In genomic region chr7:116954443-116954838, GRCh38 we compare ENCODE assay signal across 8 cellular contexts. TPM values are rescaled to one million over a fixed set of nuclear protein-coding genes. Genes with fewer than 3 reads are reported as not detected.
A peak's percentile ranks its signal among the peaks of the same experiment; 100 is the strongest.
DNase-seq lines count a peak whose midpoint lies in the region; ATAC-seq, FAIRE-seq and TF ChIP-seq lines count a peak whose summit lies in the region.

No MANE protein-coding gene starts in this region.

- TF ChIP-seq CTCF in 22Rv1 (IDR thresholded peaks at IDR 0.05) (no peak), H9 (conservative IDR thresholded peaks at IDR 0.05) (no peak), astrocyte of the spinal cord (IDR thresholded peaks at IDR 0.05; ENCODE audit: low read depth, low read length) (no peak)

- no peaks in the 10 kb centered on the region for H4K20me1 ChIP-seq in H9 (ENCODE audit: control insufficient read depth, insufficient read depth, insufficient read length)

- no peak overlapping the region for H3K14ac ChIP-seq in H9 (ENCODE audit: insufficient read depth, low read length)

- no peaks in the 10 kb centered on the region for H3K79me1 ChIP-seq in H9 (ENCODE audit: insufficient read depth, low read depth, low read length, poor library complexity, severe bottlenecking)
- peaks cover 2% of the 10 kb centered on the region for H3K79me1 ChIP-seq in mesendoderm (ENCODE audit: low read length)

- H3K9ac ChIP-seq in H9 (ENCODE audit: extremely low read depth, insufficient read length, low read length): peak overlapping the region; percentile 80
- peak overlapping the region; percentile 93 for H3K9ac ChIP-seq in mesendoderm (ENCODE audit: low read length)

- H3K27ac ChIP-seq in 22Rv1 (peak overlapping the region; percentile 90; the same call in 1 of the 2 replicates), H9 (ENCODE audit: insufficient read length, low read depth, low read length) (no peak overlapping the region), mesendoderm (ENCODE audit: low read depth, low read length) (peak overlapping the region; percentile 92)

- H3K56ac ChIP-seq in H9 (ENCODE audit: insufficient read length, low read depth, low read length) (no peak overlapping the region), mesendoderm (ENCODE audit: low read length) (peak overlapping the region; percentile 98)

- H3K4me1 Mint-ChIP-seq in H9: peaks cover 30 to 35% of the 10 kb centered on the region in 2 experiments

- no peak for ATAC-seq in HG02870 (IDR thresholded peaks at IDR 0.05; ENCODE audit: unreplicated experiment)

- no peak overlapping the region for H2BK12ac ChIP-seq in H9 (ENCODE audit: insufficient read length, low read depth, low read length)

- H3K4me1 ChIP-seq in H9 (ENCODE audit: insufficient read depth, low read length): no peaks in the 10 kb centered on the region; the same call in 1 of the 2 replicates
- peaks cover 2% of the 10 kb centered on the region for H3K4me1 ChIP-seq in mesendoderm (ENCODE audit: control insufficient read depth, low read depth, low read length)

- no peak overlapping the region for H3T11ph ChIP-seq in H9 (ENCODE audit: low read length)

- H3K9me3 Mint-ChIP-seq in H9: no peaks in the 10 kb centered on the region; a peak in 1 of 5 replicates

- H3K27me3 ChIP-seq in H9 (ENCODE audit: insufficient read depth, low read length) (no peaks in the 10 kb centered on the region), mesendoderm (ENCODE audit: insufficient read depth, low read length, poor library complexity) (no peaks in the 10 kb centered on the region)

- no peak for FAIRE-seq in RCC 7860 (lab: Jason Lieb, UNC)

- no peak overlapping the region for H2BK120ac ChIP-seq in H9 (ENCODE audit: low read depth, low read length, poor library complexity, severe bottlenecking)
- no peak overlapping the region for H2BK120ac ChIP-seq in mesendoderm (ENCODE audit: low read depth, low read length)

- peak overlapping the region; percentile 88 to 99 for H3K4me3 Mint-ChIP-seq in H9

- H4K8ac ChIP-seq in H9 (replicated peaks; ENCODE audit: insufficient read length, low read depth, low read length) (no peak overlapping the region), mesendoderm (ENCODE audit: low read depth, low read length) (no peak overlapping the region)

- H3K23ac ChIP-seq in H9 (ENCODE audit: insufficient read length, low read depth, low read length): no peak overlapping the region
- H3K23ac ChIP-seq in mesendoderm (ENCODE audit: low read length): no peak overlapping the region

- no peak overlapping the region for H3K18ac ChIP-seq in H9 (ENCODE audit: insufficient read length, low read depth, low read length)
- H3K18ac ChIP-seq in mesendoderm (ENCODE audit: low read length): peak overlapping the region; percentile 42

- no CpG with 5 or more reads among the region's 8 CpGs for WGBS in H9 (ENCODE audit: extremely low coverage, insufficient read length, low lambda C conversion rate)
- no CpG with 5 or more reads among the region's 8 CpGs for WGBS in mesendoderm (ENCODE audit: extremely low coverage, insufficient coverage, low lambda C conversion rate)

- H3K27ac Mint-ChIP-seq in H9: peak overlapping the region; percentile 93 to 96 (median 95)

- no peak overlapping the region for H2BK20ac ChIP-seq in H9 (ENCODE audit: low read depth, low read length, poor library complexity, severe bottlenecking)

- H4K5ac ChIP-seq in H9 (ENCODE audit: insufficient read length, low read depth, low read length) (no peak overlapping the region), mesendoderm (ENCODE audit: low read length) (no peak overlapping the region)

- H3K23me2 ChIP-seq in H9 (ENCODE audit: insufficient read length, low read depth, low read length, poor library complexity, severe bottlenecking): peaks cover 5% of the 10 kb centered on the region

- peak overlapping the region; percentile 98 for H3K4me2 ChIP-seq in H9 (ENCODE audit: insufficient read depth, insufficient read length, low read length)
- peak overlapping the region; percentile 69 for H3K4me2 ChIP-seq in mesendoderm (ENCODE audit: low read length)

- H2BK5ac ChIP-seq in H9 (ENCODE audit: insufficient read length, low read length) (no peak overlapping the region), mesendoderm (ENCODE audit: low read length) (no peak overlapping the region)

- H2BK15ac ChIP-seq in H9 (ENCODE audit: low read depth, low read length) (no peak overlapping the region), mesendoderm (replicated peaks; ENCODE audit: low read depth) (no peak overlapping the region)

- H3K36me3 ChIP-seq in mesendoderm (ENCODE audit: control insufficient read depth, insufficient read depth, low read length): no peaks in the 10 kb centered on the region

- no peak for DNase-seq in H9
- DNase-seq in astrocyte of the spinal cord (ENCODE audit: low read depth, low spot score): peak; percentile 17
- DNase-seq in mesendoderm: no peak
- DNase-seq in DMS 273 (lab: John Stamatoyannopoulos, UW; ENCODE audit: unreplicated experiment): no peak
- no peak for DNase-seq in medulla oblongata (ENCODE audit: extremely low spot score)
- no peak for DNase-seq in RCC 7860 (ENCODE audit: low spot score)

- peaks cover 0 to 8% (median 5%) of the 10 kb centered on the region in 3 experiments; a peak in 5 of 7 replicates for H3K36me3 Mint-ChIP-seq in H9 (ENCODE audit: insufficient read depth in 1 of 3, low read depth in 3 of 3)

- in situ Hi-C loops in astrocyte of the spinal cord (cut with HindIII; ENCODE audit: low sequenced_read_pairs): no loop called here

- H3K79me2 ChIP-seq in H9 (ENCODE audit: insufficient read depth, low read length) (no peaks in the 10 kb centered on the region; the same call in 1 of the 2 replicates), mesendoderm (ENCODE audit: control insufficient read depth, insufficient read depth, low read length) (no peaks in the 10 kb centered on the region)

- H2AK5ac ChIP-seq in H9 (ENCODE audit: insufficient read length, low read length) (no peak overlapping the region), mesendoderm (ENCODE audit: low read length) (no peak overlapping the region)

- H4K91ac ChIP-seq in H9 (ENCODE audit: insufficient read length, low read depth, low read length): no peak overlapping the region

- no peaks in the 10 kb centered on the region for H3K27me3 Mint-ChIP-seq in H9 (ENCODE audit: low read depth)

- H2AFZ ChIP-seq in H9 (ENCODE audit: low read length): no peak overlapping the region

- H3K4me3 ChIP-seq in astrocyte of the spinal cord (ENCODE audit: low read depth, low read length) (peak overlapping the region; percentile 69), mesendoderm (ENCODE audit: low read length) (peak overlapping the region; percentile 81)

- H3K9me3 ChIP-seq in H9 (ENCODE audit: control insufficient read depth, low read depth, low read length): no peaks in the 10 kb centered on the region

- H3K4ac ChIP-seq in H9 (ENCODE audit: low read depth, low read length) (no peak overlapping the region), mesendoderm (ENCODE audit: low read depth, low read length) (no peak overlapping the region)

RNA-seq across cellular contexts. Expression of gene ST7, which starts 1.1 kb away (rescaled TPM):
- total RNA-seq in H9 (2021): 10.9 and 12.9 TPM in 2 replicates
- polyA plus RNA-seq in mesendoderm (2013, experiment 1 of 2): 12.7 TPM
- polyA plus RNA-seq in mesendoderm (2013, experiment 2 of 2): 13.0 TPM
